Comparison of ENCODE assay signal across 9 cellular contexts in the genomic region with DNA sequence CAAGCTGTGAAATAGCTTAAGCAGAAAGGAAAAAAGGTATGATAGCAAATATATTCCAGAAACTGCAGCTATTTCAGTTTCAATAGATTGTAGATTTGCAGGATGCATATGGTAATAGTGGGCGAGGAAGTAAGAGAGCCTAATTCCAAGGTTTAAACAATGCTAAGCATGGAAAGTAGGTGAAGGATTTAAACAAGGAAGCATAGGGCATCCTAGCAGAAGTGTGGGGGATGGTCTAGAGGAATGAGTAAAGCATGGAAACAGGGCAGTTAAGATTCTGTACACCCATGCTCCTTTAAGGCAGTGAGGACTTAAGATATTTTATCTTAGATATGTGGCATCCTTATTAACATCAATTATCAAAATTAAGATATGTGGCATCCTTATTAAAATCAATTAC. TPM values are rescaled to one million over a fixed set of nuclear protein-coding genes. Genes with fewer than 3 reads are reported as not detected.
DNase-seq lines count a peak whose midpoint lies in the region; ATAC-seq, FAIRE-seq and TF ChIP-seq lines count a peak whose summit lies in the region.
"Had no signal": no experiment of that assay in that cellular context is flagged by ENCODE, and none has a peak within 500 bp of the region (broad histone marks: within the 10 kb centered on the region; RNA-seq: fewer than 3 reads in every experiment).

No MANE protein-coding gene starts in this region.

- no peaks in the 10 kb centered on the region for H3K36me3 Mint-ChIP-seq in astrocyte (ENCODE audit: low read depth, unreplicated experiment)

- peaks cover 23% of the 10 kb centered on the region for H3K4me1 Mint-ChIP-seq in astrocyte (ENCODE audit: low read depth, unreplicated experiment)

- H3K4me1 ChIP-seq in astrocyte (ENCODE audit: insufficient read depth, low read length) (peaks cover 19% of the 10 kb centered on the region), lower lobe of right lung (peaks cover 58% of the 10 kb centered on the region)

- H3K27me3 ChIP-seq in AG04450 (ENCODE audit: control insufficient read depth, insufficient read depth, low read length) (no peaks in the 10 kb centered on the region), astrocyte (ENCODE audit: insufficient read depth, low read length) (no peaks in the 10 kb centered on the region), lower lobe of right lung (ENCODE audit: low read depth) (no peaks in the 10 kb centered on the region)

- intact Hi-C loops in lower lobe of right lung (cut with DNase I) = no loop called here

- DNase-seq in AG04450 (ENCODE audit: low read depth, low spot score) (no peak), HFF-Myc (ENCODE audit: extremely low read depth, low read depth) (no peak), astrocyte (ENCODE audit: low read depth) (no peak), lower lobe of right lung (no peak), NCI-H1092 treated with DMSO at 0.1 percent for 48 hours (lab: John Stamatoyannopoulos, UW) (no peak), inferior parietal cortex (ENCODE audit: extremely low spot score) (no peak)
- DNase-seq: NCI-H1930 had no signal

- peaks cover 74% of the 10 kb centered on the region for H3K79me2 ChIP-seq in astrocyte (ENCODE audit: insufficient read depth, low read length)

- H3K4me3 Mint-ChIP-seq in astrocyte (ENCODE audit: unreplicated experiment) = peak overlapping the region; percentile 93

- peaks cover 55% of the 10 kb centered on the region for H4K20me1 ChIP-seq in astrocyte (ENCODE audit: insufficient read depth, low read length)

- no peak overlapping the region for H2AFZ ChIP-seq in astrocyte (ENCODE audit: low read depth, low read length)

- H3K9me3 Mint-ChIP-seq in astrocyte (ENCODE audit: unreplicated experiment) = no peaks in the 10 kb centered on the region

- H3K9me3 ChIP-seq in AG04450 (ENCODE audit: control insufficient read depth, insufficient read depth, low read length) = peaks cover 3% of the 10 kb centered on the region; the same call in 1 of the 2 replicates
- H3K9me3 ChIP-seq in astrocyte (ENCODE audit: insufficient read depth, low read depth, low read length) = no peaks in the 10 kb centered on the region
- no peaks in the 10 kb centered on the region for H3K9me3 ChIP-seq in lower lobe of right lung

- peaks cover 12% of the 10 kb centered on the region for H3K36me3 ChIP-seq in astrocyte (ENCODE audit: insufficient read depth, low read length)
- peaks cover 15% of the 10 kb centered on the region for H3K36me3 ChIP-seq in lower lobe of right lung

- H3K27ac Mint-ChIP-seq in astrocyte (ENCODE audit: unreplicated experiment) = peak overlapping the region; percentile 51

- H3K9ac ChIP-seq in astrocyte (ENCODE audit: low read length) = peak overlapping the region; percentile 98

- no peak for FAIRE-seq in astrocyte (lab: Jason Lieb, UNC)

- no peak for ATAC-seq in lower lobe of right lung
- ATAC-seq in HG03432 (IDR thresholded peaks at IDR 0.05; ENCODE audit: unreplicated experiment) = no peak
- ATAC-seq in HG03342 (IDR thresholded peaks at IDR 0.05; ENCODE audit: unreplicated experiment) = no peak

- no peaks in the 10 kb centered on the region for H3K27me3 Mint-ChIP-seq in astrocyte (ENCODE audit: low read depth, unreplicated experiment)

- H3K4me2 ChIP-seq in astrocyte (ENCODE audit: low read length) = peak overlapping the region; percentile 82

- CTCF ChIA-PET in AG04450 (lab: Charles Lee) = interaction anchor here (0.6 to 2.5 kb wide), 5 partner anchors 145 to 1687 kb away, joined by 3 to 7 read pairs (median 4); no protein-coding TSS in a partner anchor

- POLR2A ChIA-PET in AG04450 (lab: Yijun Ruan, JAX) = no interaction called here

- no peak overlapping the region for H3K27ac ChIP-seq in AG04450 (ENCODE audit: low read depth, low read length)
- H3K27ac ChIP-seq in astrocyte (ENCODE audit: low read depth, low read length) = no peak overlapping the region
- H3K27ac ChIP-seq in lower lobe of right lung = no peak overlapping the region

- TF ChIP-seq CTCF in AG04450 (IDR thresholded peaks at IDR 0.05; ENCODE audit: low read depth, low read length) (no peak), HFF-Myc (IDR thresholded peaks at IDR 0.05; ENCODE audit: low read depth, low read length, missing control alignments) (no peak), astrocyte (IDR thresholded peaks at IDR 0.05; ENCODE audit: insufficient read depth, low read depth, low read length) (no peak), lower lobe of right lung (IDR thresholded peaks at IDR 0.05) (no peak)

- peak overlapping the region; percentile 83 for H3K4me3 ChIP-seq in AG04450 (ENCODE audit: low read depth, low read length)
- H3K4me3 ChIP-seq in HFF-Myc (replicated peaks; ENCODE audit: low read depth, low read length) = peak overlapping the region; percentile 96
- peak overlapping the region; percentile 85 for H3K4me3 ChIP-seq in astrocyte (ENCODE audit: insufficient read depth, low read depth, low read length)
- H3K4me3 ChIP-seq in lower lobe of right lung = peak overlapping the region; percentile 78

RNA-seq across cellular contexts. Expression of gene IVNS1ABP, which starts 2.6 kb away (rescaled TPM):
- polyA plus RNA-seq in AG04450 (2011; rRNA removed) = 48.9 and 59.6 TPM in 2 replicates
- polyA minus RNA-seq in AG04450 (2011; rRNA and poly(A)+ RNA removed) = 43.6 and 70.0 TPM in 2 replicates
- 94.0 and 107 TPM in 2 replicates for total RNA-seq in astrocyte
- total RNA-seq in lower lobe of right lung = 79.9 TPM
